ENCODE assay signal across 1 cellular context in genomic region chr5:116923344-116923743, GRCh38.
TF ChIP-seq lines count a peak whose summit lies in the region.

No MANE protein-coding gene starts in this region.

TF ChIP-seq in GM23338, 12 proteins besides CTCF, POLR2A, EP300 and RAD21:
- TF ChIP-seq JUNB (IDR thresholded peaks at IDR 0.05; ENCODE audit: unreplicated experiment), result no peak
- no peak for TF ChIP-seq NANOG (IDR thresholded peaks at IDR 0.05; ENCODE audit: borderline replicate concordance)
- no peak for TF ChIP-seq ZNF114 (CRISPR knock-in tag; IDR thresholded peaks at IDR 0.05)
- no peak for TF ChIP-seq EZH2phosphoT487 (IDR thresholded peaks at IDR 0.05; ENCODE audit: unreplicated experiment)
